ENCODE assay signal across 15 cellular contexts in genomic region chr16:86293897-86294296, GRCh38.
DNase-seq lines count a peak whose midpoint lies in the region; ATAC-seq and TF ChIP-seq lines count a peak whose summit lies in the region.
"Had no signal": no experiment of that assay in that cellular context is flagged by ENCODE, and none has a peak within 500 bp of the region (broad histone marks: within the 10 kb centered on the region; RNA-seq: fewer than 3 reads in every experiment).

No MANE protein-coding gene starts in this region.

- in situ Hi-C loops in G401 (cut with HindIII; ENCODE audit: low sequenced_read_pairs), result no loop called here

- ATAC-seq in HG03097 (IDR thresholded peaks at IDR 0.05; ENCODE audit: low FRiP score, unreplicated experiment), result no peak
- ATAC-seq: GM12878 had no signal

- no peak for TF ChIP-seq CTCF in colonic mucosa (IDR thresholded peaks at IDR 0.05)

- H3K4me3 ChIP-seq in colonic mucosa, result no peak overlapping the region
- no peak overlapping the region for H3K4me3 ChIP-seq in rectal smooth muscle tissue (ENCODE audit: low read length)
- H3K4me3 ChIP-seq: GM12878, HAP-1 had no signal

- intact Hi-C loops in colonic mucosa (cut with DNase I), result no loop called here

- peak overlapping the region; percentile 27 for H3K27ac ChIP-seq in colonic mucosa
- peak overlapping the region; percentile 53 for H3K27ac ChIP-seq in rectal smooth muscle tissue (ENCODE audit: low read depth, low read length)

- no peaks in the 10 kb centered on the region for H3K9me3 ChIP-seq in colonic mucosa
- H3K9me3 ChIP-seq: BE2C, HAP-1 had no signal

- DNase-seq in colonic mucosa, result no peak
- peak; percentile 23 for DNase-seq in islet precursor cell
- DNase-seq in LoVo (ENCODE audit: low spot score), result no peak
- DNase-seq in NCI-H2196 (lab: John Stamatoyannopoulos, UW; ENCODE audit: unreplicated experiment), result no peak
- DNase-seq in G401 (ENCODE audit: low spot score), result no peak
- DNase-seq: ACHN; BE2C; C1 segment of cervical spinal cord; CD4-positive, CD25-positive, alpha-beta regulatory T cell; DMS79 treated with DMSO at 0.1 percent for 48 hours; KBM-7 had no signal

- H3K27me3 ChIP-seq in colonic mucosa, result peaks cover 9% of the 10 kb centered on the region
- H3K27me3 ChIP-seq in rectal smooth muscle tissue (ENCODE audit: control insufficient read depth, insufficient read depth, low read length), result no peaks in the 10 kb centered on the region

- no peaks in the 10 kb centered on the region for H3K36me3 ChIP-seq in colonic mucosa
- no peaks in the 10 kb centered on the region for H3K36me3 ChIP-seq in rectal smooth muscle tissue (ENCODE audit: control insufficient read depth, insufficient read depth, low read length)
- H3K36me3 ChIP-seq: BE2C, HAP-1 had no signal

- no peak overlapping the region for H3K9ac ChIP-seq in colonic mucosa (ENCODE audit: low read depth in 2 of 2, low read length in 2 of 2)
- H3K9ac ChIP-seq in rectal smooth muscle tissue (ENCODE audit: low read length), result no peak overlapping the region

- no peaks in the 10 kb centered on the region for H3K4me1 ChIP-seq in colonic mucosa
- H3K4me1 ChIP-seq in rectal smooth muscle tissue (ENCODE audit: control insufficient read depth, insufficient read depth, low read length), result peaks cover 21% of the 10 kb centered on the region
- H3K4me1 ChIP-seq: BE2C, HAP-1 had no signal
